ENCODE assay signal across 17 cellular contexts in the genomic region with DNA sequence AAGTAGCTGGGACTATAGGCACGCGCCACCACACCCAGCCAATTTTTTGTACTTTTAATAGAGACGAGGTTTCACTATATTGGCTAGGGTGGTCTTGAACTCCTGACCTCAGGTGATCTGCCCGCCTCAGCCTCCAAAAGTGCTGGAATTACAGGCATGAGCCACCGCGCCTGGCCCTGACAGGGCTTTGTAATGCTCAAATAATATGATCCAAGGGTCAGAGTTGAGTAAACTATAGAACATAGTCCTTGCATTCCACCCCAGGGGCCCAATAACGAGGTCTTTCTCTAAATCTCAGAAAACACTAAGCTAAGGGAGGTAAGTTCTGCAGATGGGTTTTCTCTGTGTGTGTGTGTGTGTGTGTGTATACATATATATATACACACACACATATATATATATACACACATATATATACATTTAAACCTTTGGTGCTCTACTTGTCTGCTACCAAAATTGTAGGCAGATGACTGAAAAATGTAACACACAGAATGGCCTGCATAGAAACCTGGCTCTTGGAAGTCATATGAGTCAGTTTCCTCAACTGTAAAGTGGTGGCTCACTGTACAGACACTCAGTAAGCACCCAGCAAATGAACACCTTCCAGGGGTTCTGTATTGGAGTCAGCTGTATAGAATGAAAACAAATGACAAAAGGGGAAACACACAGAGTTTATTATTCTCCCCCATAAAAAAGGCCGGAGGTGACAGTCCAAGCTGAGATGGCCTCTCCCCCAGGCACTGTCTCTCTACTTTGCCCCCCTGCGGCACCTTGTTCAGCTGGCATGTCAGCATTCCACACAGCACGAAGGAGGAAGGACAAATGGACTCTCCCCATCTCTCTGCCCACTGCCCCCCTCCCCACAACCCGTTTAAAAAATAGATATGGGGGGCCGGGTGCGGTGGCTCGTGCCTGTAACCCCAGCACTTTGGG.
A peak's percentile ranks its signal among the peaks of the same experiment; 100 is the strongest.
DNase-seq lines count a peak whose midpoint lies in the region; ATAC-seq and TF ChIP-seq lines count a peak whose summit lies in the region.
"Had no signal": no experiment of that assay in that cellular context is flagged by ENCODE, and none has a peak within 500 bp of the region (broad histone marks: within the 10 kb centered on the region; RNA-seq: fewer than 3 reads in every experiment).

No MANE protein-coding gene starts in this region.

- H3K4me1 Mint-ChIP-seq in activated naive CD8-positive, alpha-beta T cell treated with anti-CD3 and anti-CD28 coated beads, Interleukin-2, amount 50 U/mL, for 24 hours = peaks cover 9% of the 10 kb centered on the region

- H3K27me3 Mint-ChIP-seq in activated naive CD8-positive, alpha-beta T cell treated with anti-CD3 and anti-CD28 coated beads, Interleukin-2, amount 50 U/mL, for 24 hours = no peaks in the 10 kb centered on the region
- H3K27me3 Mint-ChIP-seq: stimulated activated naive CD8-positive, alpha-beta T cell treated with anti-CD3 and anti-CD28 coated beads, Interleukin-15, Interleukin-2, amounts not matched to agents 100 ng/mL and 50 ng/mL, for 24 hours had no signal

- H3K4me3 Mint-ChIP-seq in activated naive CD8-positive, alpha-beta T cell treated with anti-CD3 and anti-CD28 coated beads, Interleukin-2, amount 50 U/mL, for 24 hours = no peak overlapping the region
- H3K4me3 Mint-ChIP-seq: stimulated activated naive CD8-positive, alpha-beta T cell treated with anti-CD3 and anti-CD28 coated beads, Interleukin-15, Interleukin-2, amounts not matched to agents 100 ng/mL and 50 ng/mL, for 24 hours had no signal

- ATAC-seq in activated naive CD8-positive, alpha-beta T cell treated with anti-CD3 and anti-CD28 coated beads, Interleukin-2, amount 50 U/mL, for 24 hours = peak; percentile 47
- ATAC-seq in GM19328 (IDR thresholded peaks at IDR 0.05; ENCODE audit: unreplicated experiment) = no peak
- no peak for ATAC-seq in HG02884 (IDR thresholded peaks at IDR 0.05; ENCODE audit: unreplicated experiment)
- ATAC-seq: right cardiac atrium had no signal

- no peaks in the 10 kb centered on the region for H3K9me3 Mint-ChIP-seq in activated naive CD8-positive, alpha-beta T cell treated with anti-CD3 and anti-CD28 coated beads, Interleukin-2, amount 50 U/mL, for 24 hours
- H3K9me3 Mint-ChIP-seq: stimulated activated naive CD8-positive, alpha-beta T cell treated with anti-CD3 and anti-CD28 coated beads, Interleukin-15, Interleukin-2, amounts not matched to agents 100 ng/mL and 50 ng/mL, for 24 hours had no signal

- no peak overlapping the region for H3K4me3 ChIP-seq in AG10803 (ENCODE audit: low read length)
- H3K4me3 ChIP-seq: cardiac muscle cell had no signal

- DNase-seq in AG10803 (ENCODE audit: low read depth) (peak; percentile 55), HCEC 1CT (peak; percentile 22), kidney tubule cell (ENCODE audit: low spot score) (peak; percentile 73), NCI-H526 treated with DMSO at 0.1 percent for 48 hours (lab: John Stamatoyannopoulos, UW) (no peak), nucleus accumbens (lab: John Stamatoyannopoulos, UW) (no peak)
- DNase-seq in activated naive CD8-positive, alpha-beta T cell treated with anti-CD3 and anti-CD28 coated beads, Interleukin-2, amount 50 U/mL, for 24 hours = no peak
- DNase-seq: activated T-cell treated with anti-CD3 and anti-CD28 coated beads, Interleukin-2, amount 50 U/mL, for 48 hours; GDM1; KG1; NCI-H1694; NCI-H69; SHP77 had no signal

- H3K36me3 Mint-ChIP-seq in activated naive CD8-positive, alpha-beta T cell treated with anti-CD3 and anti-CD28 coated beads, Interleukin-2, amount 50 U/mL, for 24 hours (ENCODE audit: low read depth) = no peaks in the 10 kb centered on the region

- H3K27ac Mint-ChIP-seq in activated naive CD8-positive, alpha-beta T cell treated with anti-CD3 and anti-CD28 coated beads, Interleukin-2, amount 50 U/mL, for 24 hours = no peak overlapping the region
- H3K27ac Mint-ChIP-seq: stimulated activated naive CD8-positive, alpha-beta T cell treated with anti-CD3 and anti-CD28 coated beads, Interleukin-15, Interleukin-2, amounts not matched to agents 100 ng/mL and 50 ng/mL, for 24 hours had no signal

- TF ChIP-seq CTCF in AG10803 (conservative IDR thresholded peaks at IDR 0.05; ENCODE audit: low read length) = no peak

Comparison
In these comparisons a context has a peak if more than half of its experiments do, and no peak if none do; other contexts are left out.
1. DNase-seq: peak in AG10803 (single experiment), HCEC 1CT (single experiment) and kidney tubule cell (single experiment); none in activated naive CD8-positive, alpha-beta T cell treated with anti-CD3 and anti-CD28 coated beads, Interleukin-2, amount 50 U/mL, for 24 hours (single experiment), NCI-H526 treated with DMSO at 0.1 percent for 48 hours (single experiment) and nucleus accumbens (0 of 56).